22 cellular contexts compared by ENCODE assay signal in genomic region chr11:64107300-64107699, GRCh38. TPM values are rescaled to one million over a fixed set of nuclear protein-coding genes. Genes with fewer than 3 reads are reported as not detected.
DNase-seq lines count a peak whose midpoint lies in the region; ATAC-seq, FAIRE-seq and TF ChIP-seq lines count a peak whose summit lies in the region.
"Had no signal": no experiment of that assay in that cellular context is flagged by ENCODE, and none has a peak within 500 bp of the region (broad histone marks: within the 10 kb centered on the region; RNA-seq: fewer than 3 reads in every experiment).

No MANE protein-coding gene starts in this region.

- no peaks in the 10 kb centered on the region for H3K27me3 ChIP-seq in uterus
- H3K27me3 ChIP-seq: BLaER1 had no signal

- H4K20me1 ChIP-seq in OCI-LY7 (ENCODE audit: insufficient read depth, low read length) = no peaks in the 10 kb centered on the region

- H3K4me1 ChIP-seq in OCI-LY7 (ENCODE audit: insufficient read depth, low read length, poor library complexity, severe bottlenecking) = peaks cover 7% of the 10 kb centered on the region
- H3K4me1 ChIP-seq in uterus = no peaks in the 10 kb centered on the region
- H3K4me1 ChIP-seq: A549, Caco-2 had no signal

- no peaks in the 10 kb centered on the region for H3K9me2 ChIP-seq in OCI-LY7 (ENCODE audit: insufficient read depth, low read length)

- H3K9me3 ChIP-seq in OCI-LY7 (ENCODE audit: low read length) = no peaks in the 10 kb centered on the region
- H3K9me3 ChIP-seq in uterus = no peaks in the 10 kb centered on the region
- H3K9me3 ChIP-seq: A549, BLaER1, Caco-2 had no signal

- no TSS peak for BruUV-seq in OCI-LY7 (replicated peaks; lab: Mats Ljungman, UMichigan)

- FAIRE-seq in GM12891 (lab: Jason Lieb, UNC) = no peak
- FAIRE-seq: A549, GM12892 had no signal

- H3K4me3 ChIP-seq in OCI-LY7 (ENCODE audit: low read depth, low read length, poor library complexity, severe bottlenecking) = no peak overlapping the region
- H3K4me3 ChIP-seq in uterus = no peak overlapping the region
- H3K4me3 ChIP-seq: A549, BLaER1, GM23248 had no signal

- no peak overlapping the region for H3K27ac ChIP-seq in OCI-LY7 (ENCODE audit: low read depth, low read length, poor library complexity, severe bottlenecking)
- H3K27ac ChIP-seq in uterus = no peak overlapping the region
- H3K27ac ChIP-seq: A549, BLaER1, C4-2B, GM23248 had no signal

- POLR2A ChIA-PET in OCI-LY7 (lab: Charles Lee) = interaction anchor here (0.6 kb wide), 1 partner anchor 25 kb away, joined by 6 read pairs; no protein-coding TSS in a partner anchor

- ATAC-seq in HG02623 (IDR thresholded peaks at IDR 0.05; ENCODE audit: unreplicated experiment) = no peak
- ATAC-seq: A549; CD8-positive, alpha-beta T cell; HCT116 had no signal

- DNase-seq in GM12891 (ENCODE audit: insufficient read length, low spot score) = no peak
- DNase-seq in NCI-H1048 (lab: John Stamatoyannopoulos, UW) = peak; percentile 50
- peak; percentile 14 for DNase-seq in OCI-LY7 (ENCODE audit: low spot score)
- peak; percentile 50 for DNase-seq in germinal center (ENCODE audit: low spot score)
- DNase-seq in AML-193 (lab: John Stamatoyannopoulos, UW) = no peak
- DNase-seq in activated CD8-positive, alpha-beta memory T cell treated with anti-CD3 and anti-CD28 coated beads, Interleukin-2, amount 50 U/mL, for 48 hours = no peak
- no peak for DNase-seq in uterus
- DNase-seq: 8988T; ACHN; Caco-2; CD4-positive, CD25-positive, alpha-beta regulatory T cell; CD8-positive, alpha-beta T cell; DMS79; GF-D8; GM23248; H9 had no signal

- H2AFZ ChIP-seq in OCI-LY7 (ENCODE audit: low read length) = no peak overlapping the region
- H2AFZ ChIP-seq: GM23248 had no signal

- intact Hi-C loops in OCI-LY7 (cut with micrococcal nuclease; ENCODE audit: unreplicated experiment) = no loop called here
- intact Hi-C loops in uterus (cut with DNase I; ENCODE audit: low total_unique reads) = no loop called here

- TF ChIP-seq CTCF in OCI-LY7 (conservative IDR thresholded peaks at IDR 0.05; ENCODE audit: low read length) = peak; percentile 37; the same call in 1 of the 2 replicates
- TF ChIP-seq CTCF in uterus (IDR thresholded peaks at IDR 0.05) = no peak

- H3K36me3 ChIP-seq in OCI-LY7 (ENCODE audit: insufficient read depth, low read length) = no peaks in the 10 kb centered on the region
- no peaks in the 10 kb centered on the region for H3K36me3 ChIP-seq in uterus

- CTCF ChIA-PET in OCI-LY7 (lab: Charles Lee; ENCODE audit: unreplicated experiment) = no interaction called here

- no peaks in the 10 kb centered on the region for H3K79me2 ChIP-seq in OCI-LY7 (ENCODE audit: insufficient read depth, low read depth, low read length)

- H3K4me2 ChIP-seq in OCI-LY7 (ENCODE audit: low read length) = no peak overlapping the region
- H3K4me2 ChIP-seq: A549 had no signal

- no peak for TF ChIP-seq POLR2A in GM12891 (IDR thresholded peaks at IDR 0.05; ENCODE audit: low read depth, low read length)
- TF ChIP-seq POLR2A in uterus (IDR thresholded peaks at IDR 0.05) = no peak

TF ChIP-seq in GM12891, 5 proteins besides CTCF, POLR2A, EP300 and RAD21:
- TF ChIP-seq POU2F2 (IDR thresholded peaks at IDR 0.05; ENCODE audit: low read depth, low read length) = peak; percentile 22; the same call in 1 of the 2 replicates
- TF ChIP-seq TAF1 (IDR thresholded peaks at IDR 0.05; ENCODE audit: low read depth, low read length) = no peak

RNA-seq across cellular contexts. Expression of gene MACROD1, which starts 58.6 kb away (rescaled TPM):
- 3.0 TPM for polyA plus RNA-seq in GM12891 (2012; ENCODE audit: low read depth, missing spikeins)
- 24.8 and 25.4 TPM in 2 replicates for total RNA-seq in OCI-LY7 (2014; rRNA removed; shearing (Covaris generic))
- total RNA-seq in OCI-LY7 (2022) = 14.4 and 14.7 TPM in 2 replicates
- total RNA-seq in uterus = 10 to 100 TPM in 1 of 4 donors, 1 to 10 TPM in 3; 1.8 to 27.1 (median 6.6) TPM

Comparison
In these comparisons a context has a peak if more than half of its experiments do, and no peak if none do; other contexts are left out.
1. DNase-seq: peak in NCI-H1048 (single experiment), OCI-LY7 (single experiment) and germinal center (single experiment); none in GM12891 (single experiment), AML-193 (0 of 2), activated CD8-positive, alpha-beta memory T cell treated with anti-CD3 and anti-CD28 coated beads, Interleukin-2, amount 50 U/mL, for 48 hours (single experiment) and uterus (0 of 2).